Comparison of ENCODE assay signal across 16 cellular contexts in the genomic region with DNA sequence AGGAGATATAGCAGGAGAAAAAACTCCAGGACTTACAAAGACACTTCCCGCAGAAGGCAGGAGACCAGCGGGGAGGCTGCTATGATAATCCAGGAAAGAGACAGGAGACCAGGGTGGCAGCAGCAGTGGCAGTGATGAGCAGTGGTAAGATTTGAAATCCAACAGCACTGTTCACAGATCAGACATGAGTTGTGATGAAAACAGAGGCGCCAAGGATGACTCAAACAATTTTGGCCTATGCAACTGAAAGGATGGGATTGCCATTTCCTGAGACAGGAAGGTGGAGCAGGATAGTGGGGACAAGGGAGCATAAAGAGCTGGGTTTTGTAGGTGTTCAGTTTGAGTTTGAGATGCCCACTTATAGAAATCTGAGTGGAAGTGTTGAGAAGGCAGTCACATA.
"Had no signal": no experiment of that assay in that cellular context is flagged by ENCODE, and none has a peak within 500 bp of the region (broad histone marks: within the 10 kb centered on the region; RNA-seq: fewer than 3 reads in every experiment).

No MANE protein-coding gene starts in this region.

- H3K4me2 ChIP-seq: hepatocyte, neural progenitor cell had no signal

- H3K27ac Mint-ChIP-seq: activated CD4-positive, alpha-beta T cell treated with anti-CD3 and anti-CD28 coated beads, Interleukin-2, amount 10 ng/mL, durations not matched to agents 24 days and 14 days; activated CD8-positive, alpha-beta T cell treated with anti-CD3 and anti-CD28 coated beads, Interleukin-2, amount 10 ng/mL, durations not matched to agents 7 days and 5 days; activated naive CD8-positive, alpha-beta T cell treated with anti-CD3 and anti-CD28 coated beads for 36 hours; dendritic cell treated with granulocyte-macrophage colony-stimulating factor and Interleukin-4, amounts not matched to agents 40 ng/mL and 50 ng/mL, for 4 days; naive B cell; neural progenitor cell had no signal

- H2AFZ ChIP-seq: hepatocyte, neural progenitor cell had no signal

- DNase-seq: activated CD4-positive, alpha-beta T cell treated with anti-CD3 and anti-CD28 coated beads, Interleukin-2, amount 10 ng/mL, durations not matched to agents 24 days and 14 days; activated CD4-positive, CD25-positive, alpha-beta regulatory T cell; activated CD8-positive, alpha-beta T cell treated with anti-CD3 and anti-CD28 coated beads, Interleukin-2, amount 10 ng/mL, durations not matched to agents 7 days and 5 days; activated gamma-delta T cell treated with Interleukin-2 at 50 U/mL for 16 hours; activated naive CD8-positive, alpha-beta T cell treated with anti-CD3 and anti-CD28 coated beads for 36 hours; brain microvascular endothelial cell; effector memory CD4-positive, alpha-beta T cell; islet precursor cell; naive B cell; stimulated activated CD4-positive, alpha-beta T cell treated with anti-CD3 and anti-CD28 coated beads, Interleukin-1b, Interleukin-23, amount 100 ng/mL, for 48 hours had no signal

- H3K27me3 ChIP-seq: brain microvascular endothelial cell, hepatocyte, neural progenitor cell had no signal

- H3K27me3 Mint-ChIP-seq: activated naive CD8-positive, alpha-beta T cell treated with anti-CD3 and anti-CD28 coated beads for 36 hours had no signal

- H3K9ac ChIP-seq: neural progenitor cell had no signal

- H3K36me3 ChIP-seq: brain microvascular endothelial cell, neural progenitor cell, thoracic aorta had no signal

- H3K79me2 ChIP-seq: hepatocyte had no signal

- H3K9me3 Mint-ChIP-seq: activated CD4-positive, alpha-beta T cell treated with anti-CD3 and anti-CD28 coated beads, Interleukin-2, amount 10 ng/mL, durations not matched to agents 24 days and 14 days; activated naive CD8-positive, alpha-beta T cell treated with anti-CD3 and anti-CD28 coated beads for 36 hours; dendritic cell treated with granulocyte-macrophage colony-stimulating factor and Interleukin-4, amounts not matched to agents 40 ng/mL and 50 ng/mL, for 4 days; naive B cell; neural progenitor cell had no signal

- H3K4me1 ChIP-seq: neural progenitor cell had no signal

- H3K9me3 ChIP-seq: thoracic aorta had no signal

- H3K27ac ChIP-seq: brain microvascular endothelial cell, hepatocyte, neural progenitor cell, thoracic aorta had no signal

- H3K4me3 Mint-ChIP-seq: activated CD4-positive, alpha-beta T cell treated with anti-CD3 and anti-CD28 coated beads, Interleukin-2, amount 10 ng/mL, durations not matched to agents 24 days and 14 days; activated CD8-positive, alpha-beta T cell treated with anti-CD3 and anti-CD28 coated beads, Interleukin-2, amount 10 ng/mL, durations not matched to agents 7 days and 5 days; activated naive CD8-positive, alpha-beta T cell treated with anti-CD3 and anti-CD28 coated beads for 36 hours; dendritic cell treated with granulocyte-macrophage colony-stimulating factor and Interleukin-4, amounts not matched to agents 40 ng/mL and 50 ng/mL, for 4 days; naive B cell; neural progenitor cell had no signal

- H3K36me3 Mint-ChIP-seq: activated naive CD8-positive, alpha-beta T cell treated with anti-CD3 and anti-CD28 coated beads for 36 hours; naive B cell; neural progenitor cell had no signal

- ATAC-seq: activated CD8-positive, alpha-beta T cell treated with anti-CD3 and anti-CD28 coated beads, Interleukin-2, amount 10 ng/mL, durations not matched to agents 7 days and 5 days; left lobe of liver; sciatic nerve had no signal

- H3K4me3 ChIP-seq: hepatocyte, neural progenitor cell, thoracic aorta had no signal
